In the genomic region with DNA sequence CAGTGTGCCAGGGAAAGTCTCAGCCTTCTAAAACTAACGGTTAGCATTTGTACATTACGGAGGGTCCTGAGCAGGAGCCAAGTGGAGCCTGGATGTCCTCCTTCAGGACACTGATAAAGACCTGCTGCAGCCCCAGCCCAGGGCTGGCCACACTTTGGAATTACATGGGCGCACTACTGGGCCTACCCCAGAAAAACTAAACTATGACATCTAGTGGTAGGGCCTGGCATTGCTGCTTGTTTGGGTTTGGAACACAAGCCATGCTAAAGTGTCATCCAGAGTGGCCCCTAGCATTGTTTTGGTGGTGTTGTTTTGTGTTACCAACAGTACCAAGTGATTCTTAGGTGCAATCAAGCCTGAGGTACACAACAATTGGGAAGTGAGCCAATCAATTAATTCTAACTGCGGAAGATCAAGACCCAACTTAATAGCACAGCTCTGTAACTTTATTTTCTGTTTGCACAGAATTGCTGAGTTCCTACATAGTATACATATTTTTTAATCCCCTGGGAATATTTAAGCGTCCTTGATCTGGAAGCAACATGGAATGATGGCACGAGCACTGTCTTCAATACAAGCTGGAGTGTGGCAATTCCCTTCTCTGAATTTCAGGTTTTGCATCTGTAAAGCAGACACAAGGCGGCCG, we compare ENCODE assay signal across 8 cellular contexts.
DNase-seq lines count a peak whose midpoint lies in the region; ATAC-seq and TF ChIP-seq lines count a peak whose summit lies in the region.

No MANE protein-coding gene starts in this region.

- H3K4me3 ChIP-seq in GM12865 (ENCODE audit: low read depth, low read length) (no peak overlapping the region), ovary (no peak overlapping the region)

- no peaks in the 10 kb centered on the region for H3K9me3 ChIP-seq in ovary

- H3K36me3 Mint-ChIP-seq in glutamatergic neuron (ENCODE audit: unreplicated experiment) = no peaks in the 10 kb centered on the region

- no peak overlapping the region for H3K27ac ChIP-seq in ovary

- ATAC-seq in GM21447 (IDR thresholded peaks at IDR 0.05; ENCODE audit: unreplicated experiment) (no peak), HG02938 (IDR thresholded peaks at IDR 0.05; ENCODE audit: unreplicated experiment) (no peak)

- intact Hi-C loops in ovary (cut with DNase I) = loop anchor here in 2 of 4 donors (10.0 kb wide), 2 partner anchors 55 to 275 kb away; no protein-coding TSS in a partner anchor

- peaks cover 5% of the 10 kb centered on the region for H3K9me3 Mint-ChIP-seq in glutamatergic neuron (ENCODE audit: unreplicated experiment)

- no peaks in the 10 kb centered on the region for H3K27me3 ChIP-seq in ovary

- no peaks in the 10 kb centered on the region for H3K36me3 ChIP-seq in ovary

- TF ChIP-seq EP300 in ovary (IDR thresholded peaks at IDR 0.05) = no peak

- DNase-seq in AG20443 (ENCODE audit: low spot score) (peak; percentile 83), GM12865 (ENCODE audit: low read depth) (peak; percentile 76), NCI-H1105 treated with DMSO at 0.1 percent for 48 hours (lab: John Stamatoyannopoulos, UW) (peak; percentile 14), glutamatergic neuron (peak; percentile 67), ovary (peak in 3 of 5 donors; percentile 18 to 35 (median 33))
- DNase-seq in activated CD8-positive, alpha-beta memory T cell treated with anti-CD3 and anti-CD28 coated beads, Interleukin-2, amount 50 U/mL, for 48 hours = peak; percentile 64

- H3K4me1 Mint-ChIP-seq in glutamatergic neuron (ENCODE audit: low read depth, unreplicated experiment) = no peaks in the 10 kb centered on the region

- TF ChIP-seq POLR2A in ovary (IDR thresholded peaks at IDR 0.05) = no peak

- TF ChIP-seq CTCF in GM12865 (IDR thresholded peaks at IDR 0.05; ENCODE audit: insufficient read depth, low read depth, low read length, missing control alignments) = peak; percentile 87
- peak; percentile 92 for TF ChIP-seq CTCF in glutamatergic neuron (IDR thresholded peaks at IDR 0.05; ENCODE audit: partially characterized antibody, unreplicated experiment)
- TF ChIP-seq CTCF in ovary (IDR thresholded peaks at IDR 0.05) = peak in 2 of 3 donors; percentile 33 to 36

- H3K4me1 ChIP-seq in ovary (ENCODE audit: insufficient read depth) = peaks cover 2% of the 10 kb centered on the region

- no peak overlapping the region for H3K4me3 Mint-ChIP-seq in glutamatergic neuron (ENCODE audit: unreplicated experiment)

- 64 to 69% (median 66%) methylated on average over 8 of the region's 8 CpGs for WGBS in ovary, 3 donors

- peaks cover 3% of the 10 kb centered on the region for H3K27me3 Mint-ChIP-seq in glutamatergic neuron (ENCODE audit: unreplicated experiment)

- no peak overlapping the region for H3K27ac Mint-ChIP-seq in glutamatergic neuron (ENCODE audit: unreplicated experiment)

Comparison
In these comparisons a context has a peak if more than half of its experiments do, and no peak if none do; other contexts are left out.
1. DNase-seq: peak in every context shown above with its lines; median percentile 83 in AG20443; 76 in GM12865; 67 in glutamatergic neuron; 64 in activated CD8-positive, alpha-beta memory T cell treated with anti-CD3 and anti-CD28 coated beads, Interleukin-2, amount 50 U/mL, for 48 hours; 33 in ovary; 14 in NCI-H1105 treated with DMSO at 0.1 percent for 48 hours.
2. CTCF ChIP-seq: peak in every context shown above with its lines; median percentile 92 in glutamatergic neuron; 87 in GM12865; 34 in ovary.